ENCODE assay signal across 20 cellular contexts in genomic region chr2:162607915-162608314, GRCh38.
DNase-seq lines count a peak whose midpoint lies in the region; ATAC-seq and TF ChIP-seq lines count a peak whose summit lies in the region.
"Had no signal": no experiment of that assay in that cellular context is flagged by ENCODE, and none has a peak within 500 bp of the region (broad histone marks: within the 10 kb centered on the region; RNA-seq: fewer than 3 reads in every experiment).

No MANE protein-coding gene starts in this region.

- no peaks in the 10 kb centered on the region for H3K27me3 ChIP-seq in hepatocyte
- H3K27me3 ChIP-seq in GM23248 (replicated peaks; ENCODE audit: insufficient read depth) = no peaks in the 10 kb centered on the region
- no peaks in the 10 kb centered on the region for H3K27me3 ChIP-seq in mesendoderm (ENCODE audit: insufficient read depth, low read length, poor library complexity)

- no peaks in the 10 kb centered on the region for H3K4me1 Mint-ChIP-seq in activated T-cell treated with anti-CD3 and anti-CD28 coated beads, Interleukin-2, amount 50 U/mL, for 24 hours (ENCODE audit: low read depth)
- H3K4me1 Mint-ChIP-seq: CD8-positive, alpha-beta memory T cell had no signal

- in situ Hi-C loops in GM23248 (cut with MboI) = no loop called here

- H3K79me1 ChIP-seq in mesendoderm (ENCODE audit: low read length) = no peaks in the 10 kb centered on the region

- no peak overlapping the region for H2AFZ ChIP-seq in hepatocyte
- H2AFZ ChIP-seq in GM23248 = no peak overlapping the region

- H3K9me2 ChIP-seq in hepatocyte (replicated peaks; ENCODE audit: insufficient read depth) (no peaks in the 10 kb centered on the region), GM23248 (ENCODE audit: insufficient read depth) (no peaks in the 10 kb centered on the region)

- no peak overlapping the region for H3K27ac Mint-ChIP-seq in activated T-cell treated with anti-CD3 and anti-CD28 coated beads, Interleukin-2, amount 50 U/mL, for 24 hours
- H3K27ac Mint-ChIP-seq: CD8-positive, alpha-beta memory T cell had no signal

- H3K36me3 ChIP-seq in hepatocyte (replicated peaks; ENCODE audit: insufficient read depth, low read depth) (no peaks in the 10 kb centered on the region), mucosa of descending colon (ENCODE audit: low read depth) (no peaks in the 10 kb centered on the region), GM23248 (ENCODE audit: low read depth) (no peaks in the 10 kb centered on the region), mesendoderm (ENCODE audit: control insufficient read depth, insufficient read depth, low read length) (no peaks in the 10 kb centered on the region)

- no peak overlapping the region for H3K18ac ChIP-seq in mesendoderm (ENCODE audit: low read length)

- H2BK15ac ChIP-seq in mesendoderm (replicated peaks; ENCODE audit: low read depth) = no peak overlapping the region

- H4K20me1 ChIP-seq in hepatocyte (ENCODE audit: insufficient read depth, poor library complexity, severe bottlenecking) (no peaks in the 10 kb centered on the region), GM23248 (ENCODE audit: insufficient read depth) (no peaks in the 10 kb centered on the region)

- DNase-seq in LNCaP clone FGC (ENCODE audit: low read depth) (peak; percentile 40), hepatocyte (ENCODE audit: low spot score) (peak; percentile 6), mucosa of descending colon (no peak), GM23248 (no peak), mesendoderm (no peak), NCI-H1417 (lab: John Stamatoyannopoulos, UW) (no peak)
- no peak for DNase-seq in activated T-cell treated with anti-CD3 and anti-CD28 coated beads, Interleukin-2, amount 50 U/mL, for 24 hours
- DNase-seq: ACHN; C1 segment of cervical spinal cord; CD8-positive, alpha-beta memory T cell; DND-41; GOT3; KBM-7; NCI-H1048; NCI-H1436 treated with DMSO at 0.1 percent for 48 hours; NCI-H2081; NCI-H510A treated with DMSO at 0.1 percent for 48 hours; NCI-H82; SHP77 had no signal

- WGBS in hepatocyte (ENCODE audit: low lambda C conversion rate, missing lambda C conversion rate) = 60% methylated on average over 5 of the region's 5 CpGs
- WGBS in GM23248 (ENCODE audit: low coverage in 1 of 2, low lambda C conversion rate in 2 of 2, missing lambda C conversion rate in 2 of 2), 2 experiments = 16% methylated on average over 5 of the region's 5 CpGs
- 100% methylated on average over 1 of the region's 5 CpGs for WGBS in mesendoderm (ENCODE audit: extremely low coverage, insufficient coverage, low lambda C conversion rate)

- H3K9ac ChIP-seq in GM23248 (no peak overlapping the region), mesendoderm (ENCODE audit: low read length) (no peak overlapping the region)

- TF ChIP-seq CTCF in LNCaP clone FGC (IDR thresholded peaks at IDR 0.05; ENCODE audit: control insufficient read depth, extremely low read depth, insufficient read depth) (no peak), hepatocyte (IDR thresholded peaks at IDR 0.05; ENCODE audit: poor library complexity) (no peak), mucosa of descending colon (IDR thresholded peaks at IDR 0.05) (no peak)

- H3F3A ChIP-seq in GM23248 (ENCODE audit: insufficient read depth) = no peaks in the 10 kb centered on the region

- H3K4me3 ChIP-seq in LNCaP clone FGC (ENCODE audit: low read depth, low read length) (no peak overlapping the region), hepatocyte (no peak overlapping the region), mucosa of descending colon (no peak overlapping the region), GM23248 (no peak overlapping the region), mesendoderm (ENCODE audit: low read length) (no peak overlapping the region)
- H3K4me3 ChIP-seq: SK-N-MC had no signal

- H3K4ac ChIP-seq in mesendoderm (ENCODE audit: low read depth, low read length) = no peak overlapping the region

- H3K4me2 ChIP-seq in hepatocyte (no peak overlapping the region), GM23248 (ENCODE audit: unreplicated experiment) (no peak overlapping the region), mesendoderm (ENCODE audit: low read length) (no peak overlapping the region)

- peak; percentile 54 for ATAC-seq in mucosa of descending colon

- no peak overlapping the region for H3K4me3 Mint-ChIP-seq in activated T-cell treated with anti-CD3 and anti-CD28 coated beads, Interleukin-2, amount 50 U/mL, for 24 hours
- H3K4me3 Mint-ChIP-seq: CD8-positive, alpha-beta memory T cell had no signal

- no peaks in the 10 kb centered on the region for H3K9me3 ChIP-seq in hepatocyte (ENCODE audit: low read depth)
- no peaks in the 10 kb centered on the region for H3K9me3 ChIP-seq in mucosa of descending colon
- no peaks in the 10 kb centered on the region for H3K9me3 ChIP-seq in GM23248 (ENCODE audit: low read depth)

- H3K27ac ChIP-seq in hepatocyte (no peak overlapping the region), GM23248 (no peak overlapping the region), mesendoderm (ENCODE audit: low read depth, low read length) (no peak overlapping the region)
- H3K27ac ChIP-seq: SK-N-MC had no signal

- H3K36me3 Mint-ChIP-seq in activated T-cell treated with anti-CD3 and anti-CD28 coated beads, Interleukin-2, amount 50 U/mL, for 24 hours (ENCODE audit: low read depth) = no peaks in the 10 kb centered on the region
- H3K36me3 Mint-ChIP-seq: CD8-positive, alpha-beta memory T cell had no signal

- no peaks in the 10 kb centered on the region for H3K27me3 Mint-ChIP-seq in activated T-cell treated with anti-CD3 and anti-CD28 coated beads, Interleukin-2, amount 50 U/mL, for 24 hours
- H3K27me3 Mint-ChIP-seq: CD8-positive, alpha-beta memory T cell had no signal

- no peak overlapping the region for H2BK5ac ChIP-seq in mesendoderm (ENCODE audit: low read length)

- H3K4me1 ChIP-seq in hepatocyte (ENCODE audit: insufficient read depth) = no peaks in the 10 kb centered on the region
- H3K4me1 ChIP-seq in mucosa of descending colon (ENCODE audit: low read depth) = no peaks in the 10 kb centered on the region
- no peaks in the 10 kb centered on the region for H3K4me1 ChIP-seq in GM23248 (ENCODE audit: insufficient read depth)
- no peaks in the 10 kb centered on the region for H3K4me1 ChIP-seq in mesendoderm (ENCODE audit: control insufficient read depth, low read depth, low read length)

- H4K8ac ChIP-seq in mesendoderm (ENCODE audit: low read depth, low read length) = no peak overlapping the region

- intact Hi-C loops in mucosa of descending colon (cut with DNase I, micrococcal nuclease) = no loop called here

- no peak overlapping the region for H3K23ac ChIP-seq in mesendoderm (ENCODE audit: low read length)

- H4K5ac ChIP-seq in mesendoderm (ENCODE audit: low read length) = no peak overlapping the region

- H2AK5ac ChIP-seq in mesendoderm (ENCODE audit: low read length) = no peak overlapping the region

- no peak overlapping the region for H3K56ac ChIP-seq in mesendoderm (ENCODE audit: low read length)

- no peak overlapping the region for H2BK120ac ChIP-seq in mesendoderm (ENCODE audit: low read depth, low read length)

- H3K9me3 Mint-ChIP-seq in activated T-cell treated with anti-CD3 and anti-CD28 coated beads, Interleukin-2, amount 50 U/mL, for 24 hours = no peaks in the 10 kb centered on the region

- no peaks in the 10 kb centered on the region for H3K79me2 ChIP-seq in hepatocyte
- H3K79me2 ChIP-seq in GM23248 (ENCODE audit: insufficient read depth) = no peaks in the 10 kb centered on the region
- H3K79me2 ChIP-seq in mesendoderm (ENCODE audit: control insufficient read depth, insufficient read depth, low read length) = no peaks in the 10 kb centered on the region

Comparison
In these comparisons a context has a peak if more than half of its experiments do, and no peak if none do; other contexts are left out.
1. DNase-seq: peak in LNCaP clone FGC (single experiment) and hepatocyte (single experiment); none in mucosa of descending colon (0 of 3), GM23248 (single experiment), mesendoderm (single experiment), NCI-H1417 (0 of 3) and activated T-cell treated with anti-CD3 and anti-CD28 coated beads, Interleukin-2, amount 50 U/mL, for 24 hours (single experiment).